Comparison of ENCODE assay signal across 19 cellular contexts in the genomic region with DNA sequence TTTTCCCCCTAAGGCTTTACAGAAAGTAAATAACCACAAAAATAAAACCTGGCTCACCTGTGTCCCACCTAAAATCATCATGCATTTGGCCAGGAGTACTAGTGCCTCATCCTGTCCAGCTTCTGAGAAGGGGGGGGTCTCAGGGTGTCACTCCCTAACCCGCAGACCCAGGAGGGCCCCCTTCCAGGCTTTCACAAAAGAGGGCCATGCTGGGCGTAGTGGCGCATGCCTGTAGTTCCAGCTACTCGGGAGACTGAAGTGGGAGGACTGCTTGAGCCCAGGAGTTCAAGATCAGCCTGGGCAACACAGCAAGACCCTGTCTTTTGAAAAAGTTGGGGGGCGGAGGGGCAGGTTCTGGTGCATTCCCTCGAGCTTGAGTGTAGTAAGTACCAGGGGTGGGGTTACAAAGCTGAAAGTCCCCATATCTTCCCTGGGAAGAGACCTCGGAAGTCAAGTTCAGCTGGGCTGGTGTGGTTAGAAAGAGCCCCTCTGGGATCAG.
A peak's percentile ranks its signal among the peaks of the same experiment; 100 is the strongest.
DNase-seq lines count a peak whose midpoint lies in the region; ATAC-seq and TF ChIP-seq lines count a peak whose summit lies in the region.
"Had no signal": no experiment of that assay in that cellular context is flagged by ENCODE, and none has a peak within 500 bp of the region (broad histone marks: within the 10 kb centered on the region; RNA-seq: fewer than 3 reads in every experiment).

No MANE protein-coding gene starts in this region.

- no peak overlapping the region for H2BK120ac ChIP-seq in IMR-90 (ENCODE audit: low read depth, low read length)

- no peaks in the 10 kb centered on the region for H4K20me1 ChIP-seq in IMR-90 (ENCODE audit: insufficient read depth, low read length)
- H4K20me1 ChIP-seq in osteoblast (ENCODE audit: insufficient read depth, low read length), result no peaks in the 10 kb centered on the region

- H3K27me3 ChIP-seq in IMR-90 (ENCODE audit: control insufficient read depth, insufficient read depth, low read length) (no peaks in the 10 kb centered on the region; the same call in 1 of the 2 replicates), osteoblast (ENCODE audit: insufficient read depth, low read length) (no peaks in the 10 kb centered on the region)

- 70% methylated on average over 4 of the region's 7 CpGs; no CpG with 5 or more reads in 1 of the 2 experiments for WGBS in IMR-90 (ENCODE audit: extremely low coverage in 2 of 2, insufficient read length in 1 of 2), 2 experiments

- H3K14ac ChIP-seq in IMR-90 (replicated peaks; ENCODE audit: low read depth, low read length), result no peak overlapping the region

- no peak overlapping the region for H3K23ac ChIP-seq in IMR-90 (ENCODE audit: low read depth, low read length)

- H3K4ac ChIP-seq in IMR-90 (ENCODE audit: low read depth, low read length), result no peak overlapping the region

- BruUV-seq in IMR-90 (replicated peaks; lab: Mats Ljungman, UMichigan), result no TSS peak

- TF ChIP-seq RAD21 in IMR-90 (IDR thresholded peaks at IDR 0.05; ENCODE audit: low read length), result no peak

- no peak for DNase-seq in IMR-90
- DNase-seq in coronary artery (ENCODE audit: low spot score), result no peak
- DNase-seq in osteoblast (ENCODE audit: insufficient read length, low spot score, missing footprints), result no peak
- DNase-seq in SW 1271 (lab: John Stamatoyannopoulos, UW), result no peak
- DNase-seq: CD4-positive, CD25-positive, alpha-beta regulatory T cell; COR-L47; DMS 273 treated with DMSO at 0.1 percent for 48 hours; KBM-7; MV-4-11; NCI-H187; NCI-H2107; NCI-H510A treated with DMSO at 0.1 percent for 48 hours; NCI-H774; SHP77 had no signal

- H2AK9ac ChIP-seq in IMR-90 (replicated peaks; ENCODE audit: low read depth, low read length, poor library complexity), result peak overlapping the region; percentile 52

- no peak overlapping the region for H3K4me2 ChIP-seq in IMR-90 (ENCODE audit: low read depth, low read length)
- peak overlapping the region; percentile 58 for H3K4me2 ChIP-seq in osteoblast (ENCODE audit: insufficient read depth, low read length)

- no peak for TF ChIP-seq POLR2A in IMR-90 (IDR thresholded peaks at IDR 0.05; ENCODE audit: low read depth, low read length)

- H3K9me3 ChIP-seq in IMR-90 (ENCODE audit: control insufficient read depth, insufficient read depth, low read length) (no peaks in the 10 kb centered on the region), osteoblast (ENCODE audit: low read depth, low read length) (no peaks in the 10 kb centered on the region)
- H3K9me3 ChIP-seq: HAP-1 had no signal

- no peaks in the 10 kb centered on the region for H3K79me1 ChIP-seq in IMR-90 (ENCODE audit: low read depth in 1 of 2, low read length in 2 of 2)

- CTCF ChIA-PET in IMR-90 (lab: Yijun Ruan, JAX), result no interaction called here

- dilution Hi-C loops in IMR-90 (cut with HindIII; ENCODE audit: low sequenced_read_pairs, unreplicated experiment), result no loop called here

- POLR2A ChIA-PET in IMR-90 (lab: Charles Lee; ENCODE audit: unreplicated experiment), result no interaction called here

- no peak overlapping the region for H2BK15ac ChIP-seq in IMR-90 (ENCODE audit: low read depth, low read length)

- H3K27ac ChIP-seq in IMR-90 (ENCODE audit: insufficient read depth, low read length), result no peak overlapping the region
- H3K27ac ChIP-seq in coronary artery, result peak overlapping the region in 1 of 2 donors; percentile 64
- H3K27ac ChIP-seq in osteoblast (ENCODE audit: low read depth, low read length), result no peak overlapping the region

- H3K9me1 ChIP-seq in IMR-90 (ENCODE audit: insufficient read depth, low read length), result no peaks in the 10 kb centered on the region

- intact Hi-C loops in IMR-90 (cut with micrococcal nuclease), result no loop called here

- no peak overlapping the region for H4K5ac ChIP-seq in IMR-90 (ENCODE audit: low read depth, low read length)

- H3K9ac ChIP-seq in IMR-90 (ENCODE audit: low read depth, low read length), result no peak overlapping the region

- H4K8ac ChIP-seq in IMR-90 (ENCODE audit: low read depth in 2 of 2, low read length in 2 of 2), result no peak overlapping the region

- TF ChIP-seq CTCF in IMR-90 (conservative IDR thresholded peaks at IDR 0.05; ENCODE audit: low read depth, low read length) (no peak), coronary artery (IDR thresholded peaks at IDR 0.05) (no peak), osteoblast (IDR thresholded peaks at IDR 0.05; ENCODE audit: extremely low read depth, low read depth, low read length) (no peak)

- H2BK20ac ChIP-seq in IMR-90 (ENCODE audit: low read depth, low read length), result no peak overlapping the region

- no peak for ATAC-seq in IMR-90 (ENCODE audit: low read depth)
- ATAC-seq in HG03159 (IDR thresholded peaks at IDR 0.05; ENCODE audit: unreplicated experiment), result no peak
- ATAC-seq in HG02678 (IDR thresholded peaks at IDR 0.05; ENCODE audit: unreplicated experiment), result no peak
- no peak for ATAC-seq in HG03457 (IDR thresholded peaks at IDR 0.05; ENCODE audit: unreplicated experiment)
- ATAC-seq: SK-N-SH treated with all-trans-retinoic acid at 6 μM for 48 hours had no signal

- H2AK5ac ChIP-seq in IMR-90 (ENCODE audit: low read depth, low read length), result no peak overlapping the region

- no peaks in the 10 kb centered on the region for H3K79me2 ChIP-seq in osteoblast (ENCODE audit: insufficient read depth, low read length)

- H3K4me3 ChIP-seq in IMR-90 (ENCODE audit: insufficient read depth, low read depth, low read length) (no peak overlapping the region), coronary artery (peak overlapping the region; percentile 14), osteoblast (ENCODE audit: insufficient read depth, low read length) (no peak overlapping the region)
- H3K4me3 ChIP-seq: HAP-1 had no signal

- H2BK5ac ChIP-seq in IMR-90 (ENCODE audit: low read depth, low read length, poor library complexity, severe bottlenecking), result no peak overlapping the region

- no peak overlapping the region for H2AFZ ChIP-seq in IMR-90 (replicated peaks; ENCODE audit: low read length, poor library complexity)
- H2AFZ ChIP-seq in osteoblast (ENCODE audit: low read length), result peak overlapping the region; percentile 84

- no peaks in the 10 kb centered on the region for H3K36me3 ChIP-seq in IMR-90 (ENCODE audit: control insufficient read depth, insufficient read depth, low read length)
- no peaks in the 10 kb centered on the region for H3K36me3 ChIP-seq in osteoblast (ENCODE audit: insufficient read depth, low read length)
- H3K36me3 ChIP-seq: HAP-1 had no signal

- in situ Hi-C loops in IMR-90 (cut with MboI; ENCODE audit: low sequenced_read_pairs), result no loop called here

- H3K18ac ChIP-seq in IMR-90 (ENCODE audit: low read depth, low read length), result no peak overlapping the region

- no peak overlapping the region for H4K91ac ChIP-seq in IMR-90 (ENCODE audit: insufficient read depth, low read depth, low read length)

- no peak overlapping the region for H3K56ac ChIP-seq in IMR-90 (ENCODE audit: extremely low read depth, insufficient read depth, low read length)

- H3K4me1 ChIP-seq in IMR-90 (ENCODE audit: control insufficient read depth, insufficient read depth, low read length) (peaks cover 2% of the 10 kb centered on the region; the same call in 1 of the 2 replicates), osteoblast (ENCODE audit: insufficient read depth, low read length) (peaks cover 11% of the 10 kb centered on the region)
- H3K4me1 ChIP-seq: HAP-1 had no signal

TF ChIP-seq in IMR-90, 13 proteins besides CTCF, POLR2A, EP300 and RAD21:
- TF ChIP-seq SMC3 (IDR thresholded peaks at IDR 0.05; ENCODE audit: low read depth, low read length) (no peak), FOS (IDR thresholded peaks at IDR 0.05; ENCODE audit: low read depth, low read length) (no peak), CEBPB (IDR thresholded peaks at IDR 0.05; ENCODE audit: low read depth, low read length) (no peak), CHD1 (IDR thresholded peaks at IDR 0.05; ENCODE audit: low read depth, low read length) (no peak), MAZ (IDR thresholded peaks at IDR 0.05; ENCODE audit: borderline replicate concordance, low read depth, low read length) (no peak), NFE2L2 (IDR thresholded peaks at IDR 0.05; ENCODE audit: low read depth, low read length) (no peak), BHLHE40 (IDR thresholded peaks at IDR 0.05; ENCODE audit: low read depth, low read length) (no peak), RFX5 (IDR thresholded peaks at IDR 0.05; ENCODE audit: low read depth, low read length) (no peak), MXI1 (IDR thresholded peaks at IDR 0.05; ENCODE audit: borderline replicate concordance, low read depth, low read length) (no peak), RCOR1 (IDR thresholded peaks at IDR 0.05; ENCODE audit: insufficient replicate concordance, low read length) (no peak), MAFK (IDR thresholded peaks at IDR 0.05; ENCODE audit: low read depth, low read length) (no peak)
- TF ChIP-seq, protein P1, sequence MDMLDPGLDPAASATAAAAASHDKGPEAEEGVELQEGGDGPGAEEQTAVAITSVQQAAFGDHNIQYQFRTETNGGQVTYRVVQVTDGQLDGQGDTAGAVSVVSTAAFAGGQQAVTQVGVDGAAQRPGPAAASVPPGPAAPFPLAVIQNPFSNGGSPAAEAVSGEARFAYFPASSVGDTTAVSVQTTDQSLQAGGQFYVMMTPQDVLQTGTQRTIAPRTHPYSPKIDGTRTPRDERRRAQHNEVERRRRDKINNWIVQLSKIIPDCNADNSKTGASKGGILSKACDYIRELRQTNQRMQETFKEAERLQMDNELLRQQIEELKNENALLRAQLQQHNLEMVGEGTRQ (IDR thresholded peaks at IDR 0.05; ENCODE audit: low read depth, low read length), result no peak
- TF ChIP-seq, protein P2, sequence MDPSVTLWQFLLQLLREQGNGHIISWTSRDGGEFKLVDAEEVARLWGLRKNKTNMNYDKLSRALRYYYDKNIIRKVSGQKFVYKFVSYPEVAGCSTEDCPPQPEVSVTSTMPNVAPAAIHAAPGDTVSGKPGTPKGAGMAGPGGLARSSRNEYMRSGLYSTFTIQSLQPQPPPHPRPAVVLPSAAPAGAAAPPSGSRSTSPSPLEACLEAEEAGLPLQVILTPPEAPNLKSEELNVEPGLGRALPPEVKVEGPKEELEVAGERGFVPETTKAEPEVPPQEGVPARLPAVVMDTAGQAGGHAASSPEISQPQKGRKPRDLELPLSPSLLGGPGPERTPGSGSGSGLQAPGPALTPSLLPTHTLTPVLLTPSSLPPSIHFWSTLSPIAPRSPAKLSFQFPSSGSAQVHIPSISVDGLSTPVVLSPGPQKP (IDR thresholded peaks at IDR 0.05; ENCODE audit: borderline replicate concordance, low read depth, low read length), result no peak
